ENCODE assay signal across 1 cellular context in the genomic region with DNA sequence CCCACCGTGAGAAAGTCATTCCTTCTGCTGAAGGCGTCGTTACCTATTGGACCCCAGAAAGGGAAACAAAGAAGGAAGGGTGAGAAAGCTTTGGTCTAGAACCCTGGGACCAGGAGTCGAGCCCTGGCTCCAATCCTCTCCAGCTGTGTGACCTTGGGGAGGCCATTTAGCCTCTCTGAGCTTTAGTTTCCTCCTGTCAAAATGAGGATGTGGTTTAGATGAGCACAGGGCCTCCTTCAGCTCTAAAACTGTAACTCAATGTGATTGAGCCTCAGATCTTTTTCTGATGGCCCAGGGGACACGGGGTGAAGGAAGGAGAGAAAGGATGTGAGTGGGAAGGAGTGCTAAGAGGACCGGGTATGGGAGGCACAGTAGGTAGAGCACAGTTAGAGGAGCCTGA.
TF ChIP-seq lines count a peak whose summit lies in the region.

No MANE protein-coding gene starts in this region.

TF ChIP-seq in GM12878, 131 proteins besides CTCF, POLR2A, EP300 and RAD21:
- 0 out of 2 replicates have a peak, but pooled peaks have one; percentile 31 for TF ChIP-seq NFXL1 (IDR thresholded peaks at IDR 0.05; ENCODE audit: borderline replicate concordance)
- TF ChIP-seq YY1 (IDR thresholded peaks at IDR 0.05; ENCODE audit: low read depth, low read length) = 0 out of 2 replicates have a peak, but pooled peaks have one; percentile 24
- TF ChIP-seq, protein P1, sequence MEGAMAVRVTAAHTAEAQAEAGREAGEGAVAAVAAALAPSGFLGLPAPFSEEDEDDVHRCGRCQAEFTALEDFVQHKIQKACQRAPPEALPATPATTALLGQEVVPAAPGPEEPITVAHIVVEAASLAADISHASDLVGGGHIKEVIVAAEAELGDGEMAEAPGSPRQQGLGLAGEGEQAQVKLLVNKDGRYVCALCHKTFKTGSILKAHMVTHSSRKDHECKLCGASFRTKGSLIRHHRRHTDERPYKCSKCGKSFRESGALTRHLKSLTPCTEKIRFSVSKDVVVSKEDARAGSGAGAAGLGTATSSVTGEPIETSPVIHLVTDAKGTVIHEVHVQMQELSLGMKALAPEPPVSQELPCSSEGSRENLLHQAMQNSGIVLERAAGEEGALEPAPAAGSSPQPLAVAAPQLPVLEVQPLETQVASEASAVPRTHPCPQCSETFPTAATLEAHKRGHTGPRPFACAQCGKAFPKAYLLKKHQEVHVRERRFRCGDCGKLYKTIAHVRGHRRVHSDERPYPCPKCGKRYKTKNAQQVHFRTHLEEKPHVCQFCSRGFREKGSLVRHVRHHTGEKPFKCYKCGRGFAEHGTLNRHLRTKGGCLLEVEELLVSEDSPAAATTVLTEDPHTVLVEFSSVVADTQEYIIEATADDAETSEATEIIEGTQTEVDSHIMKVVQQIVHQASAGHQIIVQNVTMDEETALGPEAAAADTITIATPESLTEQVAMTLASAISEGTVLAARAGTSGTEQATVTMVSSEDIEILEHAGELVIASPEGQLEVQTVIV (IDR thresholded peaks at IDR 0.05; ENCODE audit: borderline replicate concordance, partially characterized antibody) = no peak
- peak; percentile 57; the same call in 1 of the 2 replicates for TF ChIP-seq SPI1 (IDR thresholded peaks at IDR 0.05; ENCODE audit: borderline replicate concordance, insufficient read depth, low read depth, low read length)
- TF ChIP-seq, protein P2, sequence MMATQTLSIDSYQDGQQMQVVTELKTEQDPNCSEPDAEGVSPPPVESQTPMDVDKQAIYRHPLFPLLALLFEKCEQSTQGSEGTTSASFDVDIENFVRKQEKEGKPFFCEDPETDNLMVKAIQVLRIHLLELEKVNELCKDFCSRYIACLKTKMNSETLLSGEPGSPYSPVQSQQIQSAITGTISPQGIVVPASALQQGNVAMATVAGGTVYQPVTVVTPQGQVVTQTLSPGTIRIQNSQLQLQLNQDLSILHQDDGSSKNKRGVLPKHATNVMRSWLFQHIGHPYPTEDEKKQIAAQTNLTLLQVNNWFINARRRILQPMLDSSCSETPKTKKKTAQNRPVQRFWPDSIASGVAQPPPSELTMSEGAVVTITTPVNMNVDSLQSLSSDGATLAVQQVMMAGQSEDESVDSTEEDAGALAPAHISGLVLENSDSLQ (IDR thresholded peaks at IDR 0.05) = peak; percentile 15; the same call in 1 of the 2 replicates
- peak; percentile 61 for TF ChIP-seq RUNX3 (IDR thresholded peaks at IDR 0.05; ENCODE audit: low read length)
- TF ChIP-seq SUPT20H (IDR thresholded peaks at IDR 0.05; ENCODE audit: borderline replicate concordance, control insufficient read depth, low read depth, low read length) = no peak
- TF ChIP-seq SMARCA5 (IDR thresholded peaks at IDR 0.05) = peak; percentile 88
